ENCODE assay signal across 16 cellular contexts in the genomic region with DNA sequence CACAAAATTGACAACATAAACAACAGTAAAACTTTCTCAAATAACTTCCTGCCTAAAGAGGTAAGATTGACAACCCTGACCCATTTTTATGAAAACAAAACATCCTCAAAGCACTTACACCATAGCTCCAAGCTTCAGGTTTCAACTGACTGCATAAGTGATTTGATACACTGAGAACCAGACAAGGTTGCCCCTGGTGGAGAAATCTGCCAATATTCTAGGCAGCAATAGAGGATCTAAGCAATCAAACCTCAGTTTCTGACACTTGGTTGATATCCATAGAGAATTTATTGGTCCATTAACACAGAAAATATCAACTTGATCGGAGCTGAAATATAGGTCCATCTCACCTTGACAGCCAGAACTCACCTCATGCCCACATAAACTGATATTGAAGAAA.
DNase-seq lines count a peak whose midpoint lies in the region; ATAC-seq, FAIRE-seq and TF ChIP-seq lines count a peak whose summit lies in the region.
"Had no signal": no experiment of that assay in that cellular context is flagged by ENCODE, and none has a peak within 500 bp of the region (broad histone marks: within the 10 kb centered on the region; RNA-seq: fewer than 3 reads in every experiment).

No MANE protein-coding gene starts in this region.

- no peak overlapping the region for H3K4me3 ChIP-seq in DOHH2 (ENCODE audit: low read length)
- no peak overlapping the region for H3K4me3 ChIP-seq in RWPE2 (ENCODE audit: severe bottlenecking)
- H3K4me3 ChIP-seq: gastroesophageal sphincter, skin epidermis had no signal

- H4K20me1 ChIP-seq in DOHH2 (ENCODE audit: control insufficient read depth, insufficient read depth, low read depth, low read length) = no peaks in the 10 kb centered on the region

- POLR2A ChIA-PET in HEK293T (lab: Yijun Ruan, JAX) = interaction anchor here (1.5 kb wide), 1 partner anchor 241 kb away, joined by 9 read pairs; a partner anchor contains a TSS

- H3K4me1 ChIP-seq in DOHH2 (ENCODE audit: control insufficient read depth, low read length) = no peaks in the 10 kb centered on the region
- no peaks in the 10 kb centered on the region for H3K4me1 ChIP-seq in RWPE2 (ENCODE audit: insufficient read depth, poor library complexity, severe bottlenecking)
- H3K4me1 ChIP-seq: gastroesophageal sphincter had no signal

- peak; percentile 51 for TF ChIP-seq CTCF in DOHH2 (IDR thresholded peaks at IDR 0.05; ENCODE audit: low read depth, low read length, poor library complexity, severe bottlenecking)
- TF ChIP-seq CTCF in RWPE2 (IDR thresholded peaks at IDR 0.05; ENCODE audit: poor library complexity, severe bottlenecking) = peak; percentile 37

- CTCF ChIA-PET in HEK293T (lab: Yijun Ruan, JAX) = interaction anchor here (0.6 to 2.0 kb wide), 5 partner anchors 11 to 442 kb away, joined by 3 to 6 read pairs (median 3); no protein-coding TSS in a partner anchor

- no peaks in the 10 kb centered on the region for H3K79me2 ChIP-seq in DOHH2 (ENCODE audit: control insufficient read depth, low read length)

- H3K9me3 ChIP-seq in DOHH2 (ENCODE audit: control insufficient read depth, insufficient read depth, low read length) (no peaks in the 10 kb centered on the region), RWPE2 (ENCODE audit: severe bottlenecking) (no peaks in the 10 kb centered on the region)
- H3K9me3 ChIP-seq: gastroesophageal sphincter had no signal

- ATAC-seq in RWPE2 (ENCODE audit: low read depth) (peak; percentile 58; the same call in 2 of the 3 replicates), GM18909 (IDR thresholded peaks at IDR 0.05; ENCODE audit: poor library complexity, unreplicated experiment) (no peak)
- ATAC-seq: activated CD4-positive, alpha-beta T cell treated with anti-CD3 and anti-CD28 coated beads for 36 hours; CD8-positive, alpha-beta T cell; gastroesophageal sphincter; natural killer cell treated with Interleukin-12 subunit alpha and Interleukin-12 subunit beta and Interleukin-15 and Interleukin-18, amount 100 ng/mL, for 72 hours had no signal

- H3K36me3 ChIP-seq in DOHH2 (ENCODE audit: control insufficient read depth, low read length) (peaks cover 18% of the 10 kb centered on the region), RWPE2 (ENCODE audit: low read depth) (peaks cover 42% of the 10 kb centered on the region)

- peak; percentile 25 for DNase-seq in HEK293T (ENCODE audit: extremely low spot score)
- no peak for DNase-seq in RWPE2 (ENCODE audit: low spot score)
- peak; percentile 20 for DNase-seq in iris pigment epithelial cell (ENCODE audit: low read depth)
- no peak for DNase-seq in pons (ENCODE audit: low spot score)
- DNase-seq in GM12892 (ENCODE audit: insufficient read length) = no peak
- DNase-seq: activated CD4-positive, alpha-beta T cell treated with anti-CD3 and anti-CD28 coated beads for 36 hours; activated T-cell treated with anti-CD3 and anti-CD28 coated beads, Interleukin-2, amount 50 U/mL, for 48 hours; aorta; CD8-positive, alpha-beta T cell; kidney glomerular epithelial cell; SW 1271 had no signal

- no peak overlapping the region for H3K27ac ChIP-seq in DOHH2 (ENCODE audit: low read depth, low read length)
- no peak overlapping the region for H3K27ac ChIP-seq in RWPE2 (ENCODE audit: poor library complexity, severe bottlenecking)
- H3K27ac ChIP-seq: gastroesophageal sphincter, skin epidermis had no signal

- TF ChIP-seq POLR2A in GM12892 (IDR thresholded peaks at IDR 0.05; ENCODE audit: low read depth, low read length) = no peak

- H3K9me2 ChIP-seq in DOHH2 (replicated peaks; ENCODE audit: control insufficient read depth, low read length) = no peaks in the 10 kb centered on the region

- no peak for FAIRE-seq in GM12892 (lab: Jason Lieb, UNC)

- H3K4me2 ChIP-seq in DOHH2 (ENCODE audit: low read length) = no peak overlapping the region

- peaks cover 2% of the 10 kb centered on the region; the same call in 1 of the 2 replicates for H3F3A ChIP-seq in DOHH2 (ENCODE audit: control insufficient read depth, insufficient read depth)

- H3K27me3 ChIP-seq in DOHH2 (ENCODE audit: control insufficient read depth, low read length) (no peaks in the 10 kb centered on the region), RWPE2 (ENCODE audit: insufficient read depth, poor library complexity, severe bottlenecking) (no peaks in the 10 kb centered on the region)
- H3K27me3 ChIP-seq: gastroesophageal sphincter had no signal

TF ChIP-seq in HEK293T, 16 proteins besides CTCF, POLR2A, EP300 and RAD21:
- TF ChIP-seq ELF4 (IDR thresholded peaks at IDR 0.05) = no peak
- TF ChIP-seq, protein P1, sequence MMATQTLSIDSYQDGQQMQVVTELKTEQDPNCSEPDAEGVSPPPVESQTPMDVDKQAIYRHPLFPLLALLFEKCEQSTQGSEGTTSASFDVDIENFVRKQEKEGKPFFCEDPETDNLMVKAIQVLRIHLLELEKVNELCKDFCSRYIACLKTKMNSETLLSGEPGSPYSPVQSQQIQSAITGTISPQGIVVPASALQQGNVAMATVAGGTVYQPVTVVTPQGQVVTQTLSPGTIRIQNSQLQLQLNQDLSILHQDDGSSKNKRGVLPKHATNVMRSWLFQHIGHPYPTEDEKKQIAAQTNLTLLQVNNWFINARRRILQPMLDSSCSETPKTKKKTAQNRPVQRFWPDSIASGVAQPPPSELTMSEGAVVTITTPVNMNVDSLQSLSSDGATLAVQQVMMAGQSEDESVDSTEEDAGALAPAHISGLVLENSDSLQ (IDR thresholded peaks at IDR 0.05) = peak; percentile 58

Comparison
In these comparisons a context has a peak if more than half of its experiments do, and no peak if none do; other contexts are left out.
1. DNase-seq: peak in HEK293T (single experiment) and iris pigment epithelial cell (single experiment); none in RWPE2 (single experiment), pons (single experiment) and GM12892 (single experiment).